ENCODE assay signal across 8 cellular contexts in genomic region chr9:86282077-86282978, GRCh38. TPM values are rescaled to one million over a fixed set of nuclear protein-coding genes. Genes with fewer than 3 reads are reported as not detected.
DNase-seq lines count a peak whose midpoint lies in the region; ATAC-seq and TF ChIP-seq lines count a peak whose summit lies in the region.

Gene ISCA1, minus strand, starts transcription at chr9:86282538. Its CDS starts 80 bp downstream, at chr9:86282458.

- 0% methylated on average over 6 of the region's 101 CpGs for WGBS in right lobe of liver (ENCODE audit: insufficient coverage, low coverage, low lambda C conversion rate, missing lambda C conversion rate)

- POLR2A ChIA-PET in activated CD4-positive, alpha-beta memory T cell treated with anti-CD3 and anti-CD28 coated beads for 36 hours (lab: Charles Lee), result interaction anchor here (0.8 to 2.2 kb wide), 11 partner anchors 13 to 540 kb away, joined by 3 to 7 read pairs (median 3); partner anchors contain the start of gene AGTPBP1

- peaks cover 31 to 50% (median 42%) of the 10 kb centered on the region in 4 donors for H3K4me1 Mint-ChIP-seq in CD4-positive, CD25-positive, alpha-beta regulatory T cell
- peaks cover 44% of the 10 kb centered on the region for H3K4me1 Mint-ChIP-seq in activated CD4-positive, alpha-beta memory T cell treated with anti-CD3 and anti-CD28 coated beads for 36 hours (ENCODE audit: low read depth)

- no peaks in the 10 kb centered on the region for H3K27me3 Mint-ChIP-seq in CD4-positive, CD25-positive, alpha-beta regulatory T cell
- no peaks in the 10 kb centered on the region for H3K27me3 Mint-ChIP-seq in activated CD4-positive, alpha-beta memory T cell treated with anti-CD3 and anti-CD28 coated beads for 36 hours

- CTCF ChIA-PET in activated CD4-positive, alpha-beta memory T cell treated with anti-CD3 and anti-CD28 coated beads for 36 hours (lab: Charles Lee), result interaction anchor here (0.5 to 1.3 kb wide), 3 partner anchors 10 to 80 kb away, joined by 3 to 6 read pairs (median 6); no protein-coding TSS in a partner anchor

- H3K9me3 Mint-ChIP-seq in CD4-positive, CD25-positive, alpha-beta regulatory T cell, result no peaks in the 10 kb centered on the region
- H3K9me3 Mint-ChIP-seq in activated CD4-positive, alpha-beta memory T cell treated with anti-CD3 and anti-CD28 coated beads for 36 hours, result no peaks in the 10 kb centered on the region

- H3K27ac Mint-ChIP-seq in CD4-positive, CD25-positive, alpha-beta regulatory T cell, result peak within 1 kb of the TSS; percentile 95 to 99 (median 99)
- peak within 1 kb of the TSS; percentile 96 for H3K27ac Mint-ChIP-seq in activated CD4-positive, alpha-beta memory T cell treated with anti-CD3 and anti-CD28 coated beads for 36 hours

- H3K4me3 ChIP-seq in CD4-positive, CD25-positive, alpha-beta regulatory T cell (ENCODE audit: low read depth, low read length), result peak within 1 kb of the TSS; percentile 97
- H3K4me3 ChIP-seq in right lobe of liver, result peak within 1 kb of the TSS; percentile 83 to 95 (median 88)

- no peaks in the 10 kb centered on the region for H3K9me3 ChIP-seq in CD4-positive, CD25-positive, alpha-beta regulatory T cell (ENCODE audit: control insufficient read depth in 2 of 2, low read length in 2 of 2)
- no peaks in the 10 kb centered on the region for H3K9me3 ChIP-seq in right lobe of liver

- H3K4me1 ChIP-seq in CD4-positive, CD25-positive, alpha-beta regulatory T cell (ENCODE audit: control insufficient read depth, insufficient read depth, low read length, poor library complexity, severe bottlenecking), result peaks cover 31% of the 10 kb centered on the region
- H3K4me1 ChIP-seq in right lobe of liver, result peaks cover 0 to 20% (median 5%) of the 10 kb centered on the region in 4 donors

- peak; percentile 95 to 99 (median 98) for DNase-seq in CD4-positive, CD25-positive, alpha-beta regulatory T cell
- peak; percentile 89 for DNase-seq in NCI-H774 (lab: John Stamatoyannopoulos, UW)
- DNase-seq in activated CD4-positive, alpha-beta memory T cell treated with anti-CD3 and anti-CD28 coated beads for 36 hours, result peak; percentile 97
- peak; percentile 58 to 93 for DNase-seq in dermis microvascular lymphatic vessel endothelial cell (ENCODE audit: low read depth in 2 of 2)
- peak; percentile 98 to 99 (median 98) for DNase-seq in right lobe of liver
- peak; percentile 95 to 99 for DNase-seq in stimulated activated CD4-positive, alpha-beta T cell treated with anti-CD3 and anti-CD28 coated beads, Interleukin-4, amount 100 ng/mL, for 4 hours

- H3K27me3 ChIP-seq in CD4-positive, CD25-positive, alpha-beta regulatory T cell (ENCODE audit: control insufficient read depth, insufficient read depth, low read length), result no peaks in the 10 kb centered on the region
- H3K27me3 ChIP-seq in right lobe of liver, result no peaks in the 10 kb centered on the region

- no peak for TF ChIP-seq CTCF in right lobe of liver (IDR thresholded peaks at IDR 0.05)

- H3K36me3 Mint-ChIP-seq in CD4-positive, CD25-positive, alpha-beta regulatory T cell, result peaks cover 7% of the 10 kb centered on the region
- H3K36me3 Mint-ChIP-seq in activated CD4-positive, alpha-beta memory T cell treated with anti-CD3 and anti-CD28 coated beads for 36 hours, result peaks cover 2% of the 10 kb centered on the region

- peak; percentile 92 for TF ChIP-seq POLR2A in right lobe of liver (IDR thresholded peaks at IDR 0.05)

- H3K27ac ChIP-seq in CD4-positive, CD25-positive, alpha-beta regulatory T cell (ENCODE audit: insufficient read depth, low read length, poor library complexity, severe bottlenecking), result peak within 1 kb of the TSS; percentile 97
- H3K27ac ChIP-seq in right lobe of liver, result peak within 1 kb of the TSS; percentile 98 to 99 (median 98)

- H3K36me3 ChIP-seq in CD4-positive, CD25-positive, alpha-beta regulatory T cell (ENCODE audit: control insufficient read depth, insufficient read depth, low read length), result peaks cover 7% of the 10 kb centered on the region
- H3K36me3 ChIP-seq in right lobe of liver, result no peaks in the 10 kb centered on the region

- intact Hi-C loops in activated CD4-positive, alpha-beta memory T cell treated with anti-CD3 and anti-CD28 coated beads for 36 hours (cut with micrococcal nuclease), result loop anchor here (1.0 to 5.0 kb wide), 7 partner anchors 21 to 665 kb away; partner anchors contain the start of genes GAS1, NAA35 and TUT7
- intact Hi-C loops in right lobe of liver (cut with DNase I), result no loop called here

- H3K4me3 Mint-ChIP-seq in CD4-positive, CD25-positive, alpha-beta regulatory T cell, result peak within 1 kb of the TSS; percentile 90 to 97 (median 96)
- peak within 1 kb of the TSS; percentile 92 for H3K4me3 Mint-ChIP-seq in activated CD4-positive, alpha-beta memory T cell treated with anti-CD3 and anti-CD28 coated beads for 36 hours

- ATAC-seq in CD4-positive, CD25-positive, alpha-beta regulatory T cell (ENCODE audit: low read depth in 2 of 2), result peak; percentile 84 to 85
- ATAC-seq in GM19438 (IDR thresholded peaks at IDR 0.05; ENCODE audit: low read depth, unreplicated experiment), result peak; percentile 87
- peak; percentile 74 for ATAC-seq in HG03571 (IDR thresholded peaks at IDR 0.05; ENCODE audit: unreplicated experiment)
- ATAC-seq in right lobe of liver, result peak; percentile 91 to 97 (median 94)

RNA-seq across cellular contexts. Expression of gene ISCA1, which starts in this region (rescaled TPM):
- total RNA-seq in CD4-positive, CD25-positive, alpha-beta regulatory T cell, result 91.7 TPM
- 10 to 100 TPM; 60.2 to 67.8 (median 63.2) TPM for polyA plus RNA-seq in CD4-positive, CD25-positive, alpha-beta regulatory T cell
- total RNA-seq in activated CD4-positive, alpha-beta memory T cell treated with anti-CD3 and anti-CD28 coated beads for 36 hours, result 10 to 100 TPM; 21.4 to 22.1 TPM
- total RNA-seq in dermis microvascular lymphatic vessel endothelial cell (21.4 and 30.5 TPM in 2 replicates), right lobe of liver (10 to 100 TPM; 15.6 to 37.2 (median 26.7) TPM)

Comparison
In these comparisons a context has a peak if more than half of its experiments do, and no peak if none do; other contexts are left out.
1. Peak in every context shown above with its lines: DNase-seq, ATAC-seq, H3K4me3 ChIP-seq and H3K27ac ChIP-seq.